In the genomic region with DNA sequence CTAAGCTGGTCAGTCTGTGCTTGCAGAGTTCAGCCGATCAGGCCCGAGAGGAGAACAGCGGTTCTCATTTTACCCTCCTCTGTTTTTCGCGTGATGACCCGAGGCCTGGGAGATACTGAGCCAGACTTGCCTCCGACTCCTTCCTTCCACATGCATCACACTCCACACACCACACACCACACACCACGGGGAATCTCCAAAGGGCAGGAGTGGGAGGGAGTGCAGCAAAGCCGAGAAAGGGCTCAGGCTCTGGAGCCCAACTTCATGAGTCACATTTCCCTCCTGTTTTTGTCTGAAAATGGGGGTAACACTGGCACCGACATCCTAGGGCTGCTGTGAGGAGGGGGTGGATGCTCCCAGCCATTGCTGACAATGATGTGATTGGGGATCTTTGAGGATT, we compare ENCODE assay signal across 17 cellular contexts. TPM values are rescaled to one million over a fixed set of nuclear protein-coding genes. Genes with fewer than 3 reads are reported as not detected.
DNase-seq lines count a peak whose midpoint lies in the region; ATAC-seq and TF ChIP-seq lines count a peak whose summit lies in the region.
"Had no signal": no experiment of that assay in that cellular context is flagged by ENCODE, and none has a peak within 500 bp of the region (broad histone marks: within the 10 kb centered on the region; RNA-seq: fewer than 3 reads in every experiment).

No MANE protein-coding gene starts in this region.

- no peak for TF ChIP-seq POLR2A in esophagus muscularis mucosa (IDR thresholded peaks at IDR 0.05; ENCODE audit: low read depth)

- no peak for TF ChIP-seq CTCF in choroid plexus epithelial cell (conservative IDR thresholded peaks at IDR 0.05; ENCODE audit: low read depth, low read length)
- TF ChIP-seq CTCF in esophagus muscularis mucosa (IDR thresholded peaks at IDR 0.05) = no peak
- TF ChIP-seq CTCF in HFFc6 (IDR thresholded peaks at IDR 0.05) = no peak

- peak overlapping the region; percentile 86 for H3K27ac Mint-ChIP-seq in T-helper 17 cell
- H3K27ac Mint-ChIP-seq in stimulated activated naive CD8-positive, alpha-beta T cell treated with anti-CD3 and anti-CD28 coated beads, Interleukin-15, amount 100 ng/mL, for 72 hours = peak overlapping the region in 1 of 2 donors; percentile 42
- no peak overlapping the region for H3K27ac Mint-ChIP-seq in HFFc6

- no peaks in the 10 kb centered on the region for H3K27me3 Mint-ChIP-seq in T-helper 17 cell
- H3K27me3 Mint-ChIP-seq in stimulated activated naive CD8-positive, alpha-beta T cell treated with anti-CD3 and anti-CD28 coated beads, Interleukin-15, amount 100 ng/mL, for 72 hours = no peaks in the 10 kb centered on the region
- H3K27me3 Mint-ChIP-seq in HFFc6 (ENCODE audit: insufficient read depth) = peaks cover 5% of the 10 kb centered on the region; the same call in 1 of the 2 replicates

- H3K36me3 ChIP-seq in esophagus muscularis mucosa = no peaks in the 10 kb centered on the region

- H3K4me1 ChIP-seq in esophagus muscularis mucosa = no peaks in the 10 kb centered on the region

- no peaks in the 10 kb centered on the region for H3K9me3 Mint-ChIP-seq in stimulated activated naive CD8-positive, alpha-beta T cell treated with anti-CD3 and anti-CD28 coated beads, Interleukin-15, amount 100 ng/mL, for 72 hours
- H3K9me3 Mint-ChIP-seq in HFFc6 = no peaks in the 10 kb centered on the region

- intact Hi-C loops in esophagus muscularis mucosa (cut with DNase I) = no loop called here

- 72% methylated on average over 10 of the region's 10 CpGs for WGBS in esophagus muscularis mucosa

- no peak for ATAC-seq in T-helper 17 cell
- peak; percentile 77 for ATAC-seq in stimulated activated naive CD8-positive, alpha-beta T cell treated with anti-CD3 and anti-CD28 coated beads, Interleukin-15, amount 100 ng/mL, for 72 hours
- no peak for ATAC-seq in HG03520 (IDR thresholded peaks at IDR 0.05; ENCODE audit: unreplicated experiment)
- ATAC-seq: right cardiac atrium had no signal

- H3K4me3 ChIP-seq in choroid plexus epithelial cell (ENCODE audit: low read depth, low read length) (no peak overlapping the region), esophagus muscularis mucosa (no peak overlapping the region)

- no peaks in the 10 kb centered on the region for H3K36me3 Mint-ChIP-seq in T-helper 17 cell (ENCODE audit: low read depth)
- H3K36me3 Mint-ChIP-seq in HFFc6 (ENCODE audit: low read depth) = no peaks in the 10 kb centered on the region

- H3K27ac ChIP-seq in esophagus muscularis mucosa (replicated peaks in 1 of 4) = no peak overlapping the region

- peak; percentile 46 to 55 for DNase-seq in stimulated activated CD4-positive, alpha-beta T cell treated with anti-CD3 and anti-CD28 coated beads, Interleukin-2, amount 100 ng/mL, for 24 hours
- no peak for DNase-seq in stimulated activated CD4-positive, alpha-beta T cell treated with anti-CD3 and anti-CD28 coated beads, Interleukin-12 subunit alpha, Interleukin-12 subunit beta, amount 100 ng/mL, for 4 hours
- DNase-seq in T-helper 17 cell (no peak), choroid plexus epithelial cell (ENCODE audit: low read depth) (peak; percentile 30), esophagus muscularis mucosa (ENCODE audit: extremely low spot score) (no peak), HFFc6 (no peak)
- DNase-seq in stimulated activated naive CD8-positive, alpha-beta T cell treated with anti-CD3 and anti-CD28 coated beads, Interleukin-15, amount 100 ng/mL, for 72 hours = peak in 1 of 2 donors; percentile 38
- DNase-seq: amniotic stem cell, EL, NCI-H2081 treated with DMSO at 0.1 percent for 48 hours, NCI-H526, right cardiac atrium, SW 1271 had no signal

- no peak for TF ChIP-seq EP300 in esophagus muscularis mucosa (IDR thresholded peaks at IDR 0.05)

- no peaks in the 10 kb centered on the region for H3K27me3 ChIP-seq in esophagus muscularis mucosa

- H3K9me3 ChIP-seq in T-helper 17 cell (ENCODE audit: control insufficient read depth, low read length, poor library complexity, severe bottlenecking) (no peaks in the 10 kb centered on the region), esophagus muscularis mucosa (no peaks in the 10 kb centered on the region)

- peaks cover 10% of the 10 kb centered on the region for H3K4me1 Mint-ChIP-seq in T-helper 17 cell
- H3K4me1 Mint-ChIP-seq in stimulated activated naive CD8-positive, alpha-beta T cell treated with anti-CD3 and anti-CD28 coated beads, Interleukin-15, amount 100 ng/mL, for 72 hours = peaks cover 36% of the 10 kb centered on the region
- peaks cover 19% of the 10 kb centered on the region for H3K4me1 Mint-ChIP-seq in HFFc6 (ENCODE audit: low read depth)

- H3K4me3 Mint-ChIP-seq in T-helper 17 cell = no peak overlapping the region
- peak overlapping the region; percentile 61 to 67 for H3K4me3 Mint-ChIP-seq in stimulated activated naive CD8-positive, alpha-beta T cell treated with anti-CD3 and anti-CD28 coated beads, Interleukin-15, amount 100 ng/mL, for 72 hours
- H3K4me3 Mint-ChIP-seq in HFFc6 = no peak overlapping the region

RNA-seq across cellular contexts. Expression of a gene that starts 38.9 kb away (rescaled TPM):
- total RNA-seq in T-helper 17 cell (1 to 10 TPM; 3.0 to 4.2 TPM), esophagus muscularis mucosa (not detected)
- not detected for total RNA-seq in HFFc6 (2021; fragmentation: NEBNext Ultra II Directional; extraction: Animal tissue kit (Norgen Biotek cat#: 25700))
- total RNA-seq: glomerular endothelial cell, H1, lung microvascular endothelial cell had no signal

RNA-seq across cellular contexts. Expression of a gene that starts 39.6 kb away (rescaled TPM):
- total RNA-seq in T-helper 17 cell (not detected), esophagus muscularis mucosa (not detected)
- total RNA-seq in HFFc6 (2021; fragmentation: NEBNext Ultra II Directional; extraction: Animal tissue kit (Norgen Biotek cat#: 25700)) = not detected
- total RNA-seq: glomerular endothelial cell, H1, lung microvascular endothelial cell, right cardiac atrium had no signal

RNA-seq across cellular contexts. Expression of a gene that starts 39.9 kb away (rescaled TPM):
- total RNA-seq in T-helper 17 cell (1,000 to 10,000 TPM; 1,780 to 2,536 TPM), esophagus muscularis mucosa (over 10,000 TPM in 3 of 4 donors, 1,000 to 10,000 TPM in 1; 8,941 to 16,544 (median 12,362) TPM)
- 1,000 to 10,000 TPM; 2,260 to 2,886 (median 2,666) TPM for total RNA-seq in HFFc6 (2021; fragmentation: NEBNext Ultra II Directional; extraction: Animal tissue kit (Norgen Biotek cat#: 25700))

RNA-seq across cellular contexts. Expression of a gene that starts 44.6 kb away (rescaled TPM):
- 100 to 1,000 TPM; 121 to 132 TPM for total RNA-seq in T-helper 17 cell
- 10 to 100 TPM; 37.0 to 64.7 (median 57.7) TPM for total RNA-seq in esophagus muscularis mucosa
- 100 to 1,000 TPM in 4 of 6 experiments, 10 to 100 TPM in 2; 84.8 to 119 (median 108) TPM for total RNA-seq in HFFc6 (2021; fragmentation: NEBNext Ultra II Directional; extraction: Animal tissue kit (Norgen Biotek cat#: 25700))

Comparison
In these comparisons a context has a peak if more than half of its experiments do, and no peak if none do; other contexts are left out.
1. DNase-seq: peak in stimulated activated CD4-positive, alpha-beta T cell treated with anti-CD3 and anti-CD28 coated beads, Interleukin-2, amount 100 ng/mL, for 24 hours (2 of 2) and choroid plexus epithelial cell (single experiment); none in stimulated activated CD4-positive, alpha-beta T cell treated with anti-CD3 and anti-CD28 coated beads, Interleukin-12 subunit alpha, Interleukin-12 subunit beta, amount 100 ng/mL, for 4 hours (single experiment), T-helper 17 cell (0 of 3), esophagus muscularis mucosa (single experiment) and HFFc6 (single experiment).
2. H3K4me3 Mint-ChIP-seq: peak in stimulated activated naive CD8-positive, alpha-beta T cell treated with anti-CD3 and anti-CD28 coated beads, Interleukin-15, amount 100 ng/mL, for 72 hours (2 of 2); none in T-helper 17 cell (single experiment) and HFFc6 (single experiment).